In genomic region chr7:108248821-108249220, GRCh38 we compare ENCODE assay signal across 16 cellular contexts.
"Had no signal": no experiment of that assay in that cellular context is flagged by ENCODE, and none has a peak within 500 bp of the region (broad histone marks: within the 10 kb centered on the region; RNA-seq: fewer than 3 reads in every experiment).

No MANE protein-coding gene starts in this region.

- H3K4me1 Mint-ChIP-seq: naive thymus-derived CD4-positive, alpha-beta T cell had no signal

- H3K27ac Mint-ChIP-seq: endodermal cell; naive thymus-derived CD4-positive, alpha-beta T cell had no signal

- H3K27ac ChIP-seq: colonic mucosa, heart left ventricle, right atrium auricular region, sigmoid colon, stomach had no signal

- H3K4me3 Mint-ChIP-seq: endodermal cell; naive thymus-derived CD4-positive, alpha-beta T cell had no signal

- ATAC-seq: heart left ventricle; naive thymus-derived CD4-positive, alpha-beta T cell had no signal

- DNase-seq: colonic mucosa; effector CD4-positive, alpha-beta T cell; endodermal cell; heart left ventricle; hippocampal formation; mesendoderm; naive thymus-derived CD4-positive, alpha-beta T cell; posterior cingulate gyrus; sigmoid colon; small intestine; stimulated activated CD4-positive, alpha-beta T cell treated with anti-CD3 and anti-CD28 coated beads, Interleukin-12 subunit alpha, Interleukin-12 subunit beta, amount 100 ng/mL, for 4 hours; stimulated activated naive CD4-positive, alpha-beta T cell; stomach; substantia nigra; trophoblast cell had no signal

- H3K4me3 ChIP-seq: colonic mucosa, heart left ventricle, right atrium auricular region, sigmoid colon, stomach had no signal
